10 cellular contexts compared by ENCODE assay signal in genomic region chr1:66283583-66284041, GRCh38.
DNase-seq lines count a peak whose midpoint lies in the region; ATAC-seq and TF ChIP-seq lines count a peak whose summit lies in the region.
"Had no signal": no experiment of that assay in that cellular context is flagged by ENCODE, and none has a peak within 500 bp of the region (broad histone marks: within the 10 kb centered on the region; RNA-seq: fewer than 3 reads in every experiment).

No MANE protein-coding gene starts in this region.

- DNase-seq in epithelial cell of prostate (ENCODE audit: low read depth, low spot score) (peak; percentile 91), A673 (ENCODE audit: low spot score) (no peak), erythroblast (lab: John Stamatoyannopoulos, UW) (no peak), iPS-NIHi7 (ENCODE audit: extremely low spot score) (no peak), MG63 (no peak)
- DNase-seq: activated CD4-positive, alpha-beta T cell treated with anti-CD3 and anti-CD28 coated beads, Interleukin-2, amount 50 U/mL, for 48 hours; gastrocnemius medialis had no signal

- H3K27ac ChIP-seq in epithelial cell of prostate, result no peak overlapping the region
- H3K27ac ChIP-seq in A673 (ENCODE audit: low read depth, low read length, poor library complexity, severe bottlenecking), result no peak overlapping the region

- peaks cover 7% of the 10 kb centered on the region for H3K4me1 ChIP-seq in A673 (ENCODE audit: insufficient read depth, low read length, poor library complexity, severe bottlenecking)

- H3K9me3 ChIP-seq in A673 (ENCODE audit: low read depth, low read length, poor library complexity, severe bottlenecking), result no peaks in the 10 kb centered on the region
- no peaks in the 10 kb centered on the region for H3K9me3 ChIP-seq in MG63
- H3K9me3 ChIP-seq: gastrocnemius medialis had no signal

- peak; percentile 60 for ATAC-seq in GM18511 (IDR thresholded peaks at IDR 0.05; ENCODE audit: unreplicated experiment)
- peak; percentile 52 for ATAC-seq in GM21619 (IDR thresholded peaks at IDR 0.05; ENCODE audit: unreplicated experiment)
- peak; percentile 29 for ATAC-seq in HG03558 (IDR thresholded peaks at IDR 0.05; ENCODE audit: extremely low read depth, unreplicated experiment)
- ATAC-seq: gastrocnemius medialis had no signal

- H3K27me3 ChIP-seq in A673 (replicated peaks; ENCODE audit: insufficient read depth, low read depth, low read length, poor library complexity) (no peaks in the 10 kb centered on the region), MG63 (no peaks in the 10 kb centered on the region)
- H3K27me3 ChIP-seq: gastrocnemius medialis had no signal

- CTCF ChIA-PET in A673 (lab: Charles Lee), result no interaction called here

- TF ChIP-seq POLR2A in erythroblast (IDR thresholded peaks at IDR 0.05; ENCODE audit: low read length), result no peak

- TF ChIP-seq CTCF in A673 (conservative IDR thresholded peaks at IDR 0.05; ENCODE audit: low read depth, low read length), result no peak

- intact Hi-C loops in A673 (cut with micrococcal nuclease; ENCODE audit: unreplicated experiment), result no loop called here

- no peaks in the 10 kb centered on the region for H3K36me3 ChIP-seq in A673 (ENCODE audit: insufficient read depth, low read length, poor library complexity, severe bottlenecking)
- no peaks in the 10 kb centered on the region for H3K36me3 ChIP-seq in MG63
- H3K36me3 ChIP-seq: gastrocnemius medialis had no signal

- no TSS peak for BruUV-seq in A673 (replicated peaks; lab: Mats Ljungman, UMichigan)

- H3K4me3 ChIP-seq in A673 (ENCODE audit: low read depth, low read length, poor library complexity, severe bottlenecking) (no peak overlapping the region), MG63 (no peak overlapping the region)
- H3K4me3 ChIP-seq: gastrocnemius medialis had no signal

- POLR2A ChIA-PET in A673 (lab: Charles Lee; ENCODE audit: low non-redundant PET), result no interaction called here
